8 cellular contexts compared by ENCODE assay signal in the genomic region with DNA sequence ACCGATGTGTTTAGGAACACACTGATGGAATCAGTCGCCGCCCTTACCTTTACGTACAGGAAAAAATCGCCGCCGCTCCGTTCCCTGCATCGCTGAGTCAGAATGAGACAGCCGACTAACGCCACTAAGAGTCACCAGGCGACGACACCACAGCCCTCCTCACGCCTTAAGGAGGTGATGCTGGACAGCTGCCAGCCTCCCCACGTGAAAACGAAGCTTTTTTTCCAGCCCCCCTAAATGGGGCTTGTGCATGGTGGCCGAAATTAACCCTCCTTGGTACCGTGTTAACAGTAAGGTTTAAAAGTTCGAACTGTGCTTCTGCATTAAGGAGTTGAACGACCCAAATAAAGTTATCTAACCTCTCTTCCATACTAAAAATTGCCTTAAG. TPM values are rescaled to one million over a fixed set of nuclear protein-coding genes. Genes with fewer than 3 reads are reported as not detected.
DNase-seq lines count a peak whose midpoint lies in the region; ATAC-seq, FAIRE-seq and TF ChIP-seq lines count a peak whose summit lies in the region.

No MANE protein-coding gene starts in this region.

- H3K9ac ChIP-seq in kidney (ENCODE audit: low read length in 2 of 2), result peak overlapping the region; percentile 93 to 97

- no peaks in the 10 kb centered on the region for H3K9me3 ChIP-seq in kidney (ENCODE audit: control insufficient read depth in 1 of 2, low read length in 2 of 2)

- H3K4me3 ChIP-seq in brain microvascular endothelial cell (ENCODE audit: low read depth, low read length) (peak overlapping the region; percentile 92), kidney (ENCODE audit: low read length in 2 of 2) (peak overlapping the region; percentile 99)

- ATAC-seq in GM19395 (IDR thresholded peaks at IDR 0.05; ENCODE audit: unreplicated experiment), result peak; percentile 58
- peak; percentile 62 for ATAC-seq in HG03521 (IDR thresholded peaks at IDR 0.05; ENCODE audit: unreplicated experiment)

- peak; percentile 39 for DNase-seq in UCSD-AML1 (lab: John Stamatoyannopoulos, UW; ENCODE audit: unreplicated experiment)
- DNase-seq in brain microvascular endothelial cell, result peak; percentile 25
- peak; percentile 73 for DNase-seq in kidney
- peak; percentile 66 to 69 for DNase-seq in stimulated activated CD4-positive, alpha-beta T cell treated with anti-CD3 and anti-CD28 coated beads, Interleukin-2, amount 100 ng/mL, for 24 hours
- no peak for DNase-seq in DMS114 treated with DMSO at 0.1 percent for 48 hours (lab: John Stamatoyannopoulos, UW; ENCODE audit: unreplicated experiment)

- TF ChIP-seq CTCF in C4-2B (conservative IDR thresholded peaks at IDR 0.05), result no peak
- no peak for TF ChIP-seq CTCF in brain microvascular endothelial cell (IDR thresholded peaks at IDR 0.05; ENCODE audit: low read depth, low read length, missing control alignments)
- no peak for TF ChIP-seq CTCF in kidney (IDR thresholded peaks at IDR 0.05; ENCODE audit: borderline replicate concordance, extremely low read depth, insufficient read depth)

- intact Hi-C loops in kidney (cut with DNase I), result no loop called here

- H3K36me3 ChIP-seq in brain microvascular endothelial cell (replicated peaks) (peaks cover 37% of the 10 kb centered on the region), kidney (ENCODE audit: control insufficient read depth in 1 of 2, insufficient read depth in 2 of 2, low read length in 2 of 2) (peaks cover 21 to 38% of the 10 kb centered on the region in 2 donors)

- peak overlapping the region; percentile 85 for H3K27ac ChIP-seq in C4-2B
- peak overlapping the region; percentile 94 for H3K27ac ChIP-seq in brain microvascular endothelial cell
- peak overlapping the region; percentile 85 to 96 for H3K27ac ChIP-seq in kidney (ENCODE audit: low read depth in 2 of 2, low read length in 2 of 2)

- H3K27me3 ChIP-seq in brain microvascular endothelial cell (replicated peaks), result no peaks in the 10 kb centered on the region

- peaks cover 2 to 6% of the 10 kb centered on the region in 2 donors for H3K4me1 ChIP-seq in kidney (ENCODE audit: control insufficient read depth in 1 of 2, insufficient read depth in 1 of 2, low read depth in 1 of 2, low read length in 2 of 2)

- in situ Hi-C loops in brain microvascular endothelial cell (cut with HindIII; ENCODE audit: low pct_ligation_motif_present, low sequenced_read_pairs), result no loop called here

- no peak for FAIRE-seq in kidney (lab: Jason Lieb, UNC)

RNA-seq across cellular contexts. Expression of gene DNTTIP2, which starts 0.5 kb away (rescaled TPM):
- total RNA-seq in kidney, result 48.4 TPM
- polyA plus RNA-seq in kidney (ENCODE audit: insufficient read depth, low read depth, low replicate concordance), result 47.3 TPM

RNA-seq across cellular contexts. Expression of gene GCLM, which starts 30.7 kb away (rescaled TPM):
- total RNA-seq in kidney, result 14.7 TPM
- 14.7 TPM for polyA plus RNA-seq in kidney (ENCODE audit: insufficient read depth, low read depth, low replicate concordance)
